8 cellular contexts compared by ENCODE assay signal in genomic region chr11:8018742-8019631, GRCh38. TPM values are rescaled to one million over a fixed set of nuclear protein-coding genes. Genes with fewer than 3 reads are reported as not detected.
DNase-seq lines count a peak whose midpoint lies in the region; ATAC-seq and TF ChIP-seq lines count a peak whose summit lies in the region.

No MANE protein-coding gene starts in this region.

- H3K27me3 ChIP-seq in iPS-15b (ENCODE audit: control insufficient read depth, insufficient read depth, low read length), result peaks cover 67% of the 10 kb centered on the region

- intact Hi-C loops in MCF 10A (cut with micrococcal nuclease), result no loop called here
- intact Hi-C loops in sciatic nerve (cut with DNase I), result no loop called here

- H3K4me3 Mint-ChIP-seq in WTC11 (peak overlapping the region; percentile 75), MCF 10A (ENCODE audit: unreplicated experiment) (peak overlapping the region; percentile 62)

- ATAC-seq in HG03442 (IDR thresholded peaks at IDR 0.05; ENCODE audit: unreplicated experiment) (peak; percentile 55), WTC11 (peak; percentile 59), sciatic nerve (peak; percentile 84), GM21526 (IDR thresholded peaks at IDR 0.05; ENCODE audit: low FRiP score, unreplicated experiment) (no peak)

- peaks cover 32% of the 10 kb centered on the region for H3K4me1 Mint-ChIP-seq in WTC11
- peaks cover 12% of the 10 kb centered on the region for H3K4me1 Mint-ChIP-seq in MCF 10A (ENCODE audit: insufficient read depth, unreplicated experiment)

- BruUV-seq in MCF 10A (replicated peaks; lab: Mats Ljungman, UMichigan), result no TSS peak

- no peaks in the 10 kb centered on the region for H3K9me3 Mint-ChIP-seq in WTC11
- no peaks in the 10 kb centered on the region for H3K9me3 Mint-ChIP-seq in MCF 10A (ENCODE audit: unreplicated experiment)

- H3K4me1 ChIP-seq in iPS-15b (ENCODE audit: control insufficient read depth, insufficient read depth, low read length), result peaks cover 13% of the 10 kb centered on the region

- H3K27ac Mint-ChIP-seq in WTC11, result no peak overlapping the region
- H3K27ac Mint-ChIP-seq in MCF 10A (ENCODE audit: low read depth, unreplicated experiment), result no peak overlapping the region

- H3K27me3 Mint-ChIP-seq in WTC11 (ENCODE audit: low read depth), result peaks cover 78% of the 10 kb centered on the region
- peaks cover 47% of the 10 kb centered on the region for H3K27me3 Mint-ChIP-seq in MCF 10A (ENCODE audit: insufficient read depth, unreplicated experiment)

- peak; percentile 40 for DNase-seq in CD1c-positive myeloid dendritic cell (ENCODE audit: extremely low spot score)
- DNase-seq in WTC11 (ENCODE audit: low spot score), result peak; percentile 74
- DNase-seq in MCF 10A (ENCODE audit: unreplicated experiment), result no peak
- DNase-seq in sciatic nerve (ENCODE audit: low spot score), result peak; percentile 81
- no peak for DNase-seq in DMS114 treated with DMSO at 0.1 percent for 48 hours (lab: John Stamatoyannopoulos, UW; ENCODE audit: unreplicated experiment)

- no peak overlapping the region for H3K9ac ChIP-seq in iPS-15b (ENCODE audit: low read depth, low read length)

- no peaks in the 10 kb centered on the region for H3K9me3 ChIP-seq in iPS-15b (ENCODE audit: control insufficient read depth, insufficient read depth, low read length)

- no peaks in the 10 kb centered on the region for H3K36me3 ChIP-seq in iPS-15b (ENCODE audit: control insufficient read depth, insufficient read depth, low read length)

- TF ChIP-seq CTCF in WTC11 (IDR thresholded peaks at IDR 0.05), result no peak
- TF ChIP-seq CTCF in MCF 10A (IDR thresholded peaks at IDR 0.05; ENCODE audit: unreplicated experiment), result no peak

- H3K4me3 ChIP-seq in iPS-15b (ENCODE audit: low read depth, low read length), result peak overlapping the region; percentile 82

- H3K36me3 Mint-ChIP-seq in WTC11 (no peaks in the 10 kb centered on the region), MCF 10A (ENCODE audit: insufficient read depth, unreplicated experiment) (no peaks in the 10 kb centered on the region)

- CTCF ChIA-PET in WTC11 (lab: Charles Lee), result interaction anchor here (0.7 to 7.9 kb wide), 12 partner anchors 11 to 174 kb away, joined by 3 to 58 read pairs (median 15); partner anchors contain the start of genes EIF3F and TUB
- CTCF ChIA-PET in MCF 10A (lab: Yijun Ruan, JAX), result interaction anchor here (0.7 to 7.1 kb wide), 5 partner anchors 13 to 535 kb away, joined by 4 to 64 read pairs (median 50); no protein-coding TSS in a partner anchor

- POLR2A ChIA-PET in WTC11 (lab: Charles Lee), result no interaction called here
- POLR2A ChIA-PET in MCF 10A (lab: Yijun Ruan, JAX), result no interaction called here

TF ChIP-seq in WTC11, 78 proteins besides CTCF, POLR2A, EP300 and RAD21:
- no peak for TF ChIP-seq CDX4 (CRISPR knock-in tag; IDR thresholded peaks at IDR 0.05; ENCODE audit: borderline replicate concordance)
- 0 out of 2 replicates have a peak, but pooled peaks have one; percentile 49 for TF ChIP-seq ESRRA (CRISPR knock-in tag; IDR thresholded peaks at IDR 0.05; ENCODE audit: borderline replicate concordance)

RNA-seq across cellular contexts. Expression of gene EIF3F, which starts 31.9 kb away (rescaled TPM):
- total RNA-seq in WTC11 (2021) (356 to 379 TPM (median 378 TPM) in 3 replicates), MCF 10A (2022) (255 and 309 TPM in 2 replicates), sciatic nerve (164 TPM)

RNA-seq across cellular contexts. Expression of gene NLRP10, which starts 53.7 kb away (rescaled TPM):
- 0.16 to 0.77 TPM (median 0.44 TPM) in 3 replicates for total RNA-seq in WTC11 (2021)
- 0.42 and 1.3 TPM in 2 replicates for total RNA-seq in MCF 10A (2022)
- not detected for total RNA-seq in sciatic nerve

Comparison
In these comparisons a context has a peak if more than half of its experiments do, and no peak if none do; other contexts are left out.
1. DNase-seq: peak in CD1c-positive myeloid dendritic cell (single experiment), WTC11 (single experiment) and sciatic nerve (single experiment); none in MCF 10A (single experiment) and DMS114 treated with DMSO at 0.1 percent for 48 hours (single experiment).